Comparison of ENCODE assay signal across 1 cellular context in genomic region chr6:6968731-6969552, GRCh38.
TF ChIP-seq lines count a peak whose summit lies in the region.

No MANE protein-coding gene starts in this region.

TF ChIP-seq in K562, 482 proteins besides CTCF, POLR2A, EP300 and RAD21 (continued from another document):
- no peak for TF ChIP-seq IFI16 (CRISPR knock-in tag; IDR thresholded peaks at IDR 0.05)
- peak; percentile 48; the same call in 1 of the 2 replicates for TF ChIP-seq HLTF (IDR thresholded peaks at IDR 0.05)
- no peak; a peak in 1 of 4 replicates for TF ChIP-seq ZNF318 (IDR thresholded peaks at IDR 0.05; ENCODE audit: borderline replicate concordance in 1 of 2, low read depth in 1 of 2)
